1 cellular context compared by ENCODE assay signal in genomic region chr17:78976907-78977680, GRCh38.
TF ChIP-seq lines count a peak whose summit lies in the region.

No MANE protein-coding gene starts in this region.

TF ChIP-seq in HepG2, 621 proteins besides CTCF, POLR2A, EP300 and RAD21:
- TF ChIP-seq TP53 (CRISPR knock-in tag; conservative IDR thresholded peaks at IDR 0.05) (no peak), ZNF430 (CRISPR knock-in tag; IDR thresholded peaks at IDR 0.05) (no peak), AGO2 (optimal IDR thresholded peaks at IDR 0.05; ENCODE audit: low read depth, low read length) (peak; percentile 62), ZNF224 (CRISPR knock-in tag; IDR thresholded peaks at IDR 0.05) (no peak)
